24 cellular contexts compared by ENCODE assay signal in the genomic region with DNA sequence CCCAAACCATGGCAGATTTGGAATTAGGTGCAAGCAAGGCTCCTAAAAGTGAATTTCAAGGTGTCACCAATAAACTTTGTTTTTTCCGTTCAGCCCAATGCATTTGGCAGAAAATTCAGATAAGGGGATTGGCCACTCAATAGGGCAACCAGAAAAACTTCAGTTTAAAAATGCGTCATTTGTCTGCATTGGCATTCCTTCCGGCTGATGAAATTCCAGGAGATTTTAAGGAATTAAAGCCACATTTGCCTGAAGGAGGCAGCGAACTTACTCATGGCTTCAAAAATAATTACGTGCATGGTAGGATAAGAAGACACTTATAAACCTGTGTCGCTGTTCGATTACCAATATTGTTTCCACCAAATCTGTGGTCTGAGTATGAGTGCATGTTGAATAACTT.
"Had no signal": no experiment of that assay in that cellular context is flagged by ENCODE, and none has a peak within 500 bp of the region (broad histone marks: within the 10 kb centered on the region; RNA-seq: fewer than 3 reads in every experiment).

No MANE protein-coding gene starts in this region.

- H3K9me3 Mint-ChIP-seq: natural killer cell; stimulated activated naive CD8-positive, alpha-beta T cell treated with anti-CD3 and anti-CD28 coated beads, Interleukin-15, amount 100 ng/mL, for 72 hours had no signal

- H3K79me2 ChIP-seq: hepatocyte, parathyroid adenoma had no signal

- H3K36me3 Mint-ChIP-seq: natural killer cell had no signal

- H3K27ac ChIP-seq: coronary artery, foreskin keratinocyte, gastroesophageal sphincter, heart left ventricle, hepatocyte, left lung, lower lobe of right lung, neutrophil, parathyroid adenoma, right lobe of liver, suprapubic skin, transverse colon, upper lobe of right lung, uterus had no signal

- H2AFZ ChIP-seq: hepatocyte, parathyroid adenoma had no signal

- H3K9ac ChIP-seq: parathyroid adenoma had no signal

- DNase-seq: dermis blood vessel endothelial cell; effector memory CD8-positive, alpha-beta T cell; foreskin keratinocyte; heart left ventricle; left cardiac atrium; left lung; lower lobe of right lung; natural killer cell; right lobe of liver; small intestine; stimulated activated CD4-positive, alpha-beta T cell treated with anti-CD3 and anti-CD28 coated beads, Interleukin-15, amount 100 ng/mL, for 24 hours; stimulated activated CD4-positive, alpha-beta T cell treated with anti-CD3 and anti-CD28 coated beads, Interleukin-2, amount 100 ng/mL, for 48 hours; stimulated activated naive CD4-positive, alpha-beta T cell; stimulated activated naive CD8-positive, alpha-beta T cell treated with anti-CD3 and anti-CD28 coated beads, Interleukin-15, amount 100 ng/mL, for 72 hours; transverse colon; upper lobe of right lung; uterus had no signal

- H3K4me1 ChIP-seq: foreskin keratinocyte, gastroesophageal sphincter, heart left ventricle, left lung, lower lobe of right lung, parathyroid adenoma, suprapubic skin, transverse colon, upper lobe of right lung, uterus had no signal

- H3K27me3 Mint-ChIP-seq: stimulated activated naive CD8-positive, alpha-beta T cell treated with anti-CD3 and anti-CD28 coated beads, Interleukin-15, amount 100 ng/mL, for 72 hours had no signal

- ATAC-seq: effector memory CD8-positive, alpha-beta T cell; foreskin keratinocyte; gastroesophageal sphincter; heart left ventricle; left cardiac atrium; left lung; lower lobe of right lung; natural killer cell; right lobe of liver; stimulated activated naive CD8-positive, alpha-beta T cell treated with anti-CD3 and anti-CD28 coated beads, Interleukin-15, amount 100 ng/mL, for 72 hours; upper lobe of right lung had no signal

- H3K27me3 ChIP-seq: foreskin keratinocyte, gastroesophageal sphincter, hepatocyte, left lung, neutrophil, right lobe of liver, suprapubic skin, transverse colon, upper lobe of right lung, uterus had no signal

- H3K4me1 Mint-ChIP-seq: natural killer cell; stimulated activated naive CD8-positive, alpha-beta T cell treated with anti-CD3 and anti-CD28 coated beads, Interleukin-15, amount 100 ng/mL, for 72 hours had no signal

- H3K36me3 ChIP-seq: gastroesophageal sphincter, heart left ventricle, left lung, lower lobe of right lung, neutrophil, right lobe of liver, suprapubic skin, transverse colon, upper lobe of right lung, uterus had no signal

- H3K9me3 ChIP-seq: gastroesophageal sphincter, heart left ventricle, left lung, lower lobe of right lung, neutrophil, right lobe of liver, suprapubic skin, transverse colon, upper lobe of right lung, uterus had no signal

- H3K4me3 ChIP-seq: coronary artery, gastroesophageal sphincter, heart left ventricle, hepatocyte, left lung, lower lobe of right lung, right lobe of liver, suprapubic skin, transverse colon, upper lobe of right lung, uterus had no signal

- H3K4me2 ChIP-seq: hepatocyte had no signal

- H3K4me3 Mint-ChIP-seq: effector memory CD8-positive, alpha-beta T cell; natural killer cell; stimulated activated naive CD8-positive, alpha-beta T cell treated with anti-CD3 and anti-CD28 coated beads, Interleukin-15, amount 100 ng/mL, for 72 hours had no signal

- H3K27ac Mint-ChIP-seq: effector memory CD8-positive, alpha-beta T cell; natural killer cell; progenitor cell of endocrine pancreas; stimulated activated naive CD8-positive, alpha-beta T cell treated with anti-CD3 and anti-CD28 coated beads, Interleukin-15, amount 100 ng/mL, for 72 hours had no signal
